In genomic region chr17:70552230-70552981, GRCh38 we compare ENCODE assay signal across 9 cellular contexts.
DNase-seq lines count a peak whose midpoint lies in the region; ATAC-seq and TF ChIP-seq lines count a peak whose summit lies in the region.
"Had no signal": no experiment of that assay in that cellular context is flagged by ENCODE, and none has a peak within 500 bp of the region (broad histone marks: within the 10 kb centered on the region; RNA-seq: fewer than 3 reads in every experiment).

No MANE protein-coding gene starts in this region.

- H2BK5ac ChIP-seq in IMR-90 (ENCODE audit: low read depth, low read length, poor library complexity, severe bottlenecking): no peak overlapping the region
- no peak overlapping the region for H2BK5ac ChIP-seq in mesenchymal stem cell (ENCODE audit: low read depth, low read length, poor library complexity, severe bottlenecking)

- peak; percentile 60 for TF ChIP-seq RAD21 in IMR-90 (IDR thresholded peaks at IDR 0.05; ENCODE audit: low read length)

- TF ChIP-seq POLR2A in IMR-90 (IDR thresholded peaks at IDR 0.05; ENCODE audit: low read depth, low read length): no peak

- dilution Hi-C loops in IMR-90 (cut with HindIII; ENCODE audit: low sequenced_read_pairs, unreplicated experiment): no loop called here

- no peaks in the 10 kb centered on the region for H3K9me3 ChIP-seq in IMR-90 (ENCODE audit: control insufficient read depth, insufficient read depth, low read length)
- no peaks in the 10 kb centered on the region for H3K9me3 ChIP-seq in OCI-LY7 (ENCODE audit: low read length)
- H3K9me3 ChIP-seq in mesenchymal stem cell (ENCODE audit: control insufficient read depth, low read length): no peaks in the 10 kb centered on the region

- H4K8ac ChIP-seq in IMR-90 (ENCODE audit: low read depth in 2 of 2, low read length in 2 of 2): no peak overlapping the region
- H4K8ac ChIP-seq in mesenchymal stem cell (ENCODE audit: low read length): no peak overlapping the region

- BruUV-seq in IMR-90 (replicated peaks; lab: Mats Ljungman, UMichigan) (no TSS peak), OCI-LY7 (replicated peaks; lab: Mats Ljungman, UMichigan) (no TSS peak)

- H2BK120ac ChIP-seq in IMR-90 (ENCODE audit: low read depth, low read length): no peak overlapping the region
- no peak overlapping the region for H2BK120ac ChIP-seq in mesenchymal stem cell (ENCODE audit: low read depth, low read length)

- intact Hi-C loops in IMR-90 (cut with micrococcal nuclease): loop anchor here (10.0 kb wide), 4 partner anchors 378 to 1028 kb away; no protein-coding TSS in a partner anchor
- intact Hi-C loops in OCI-LY7 (cut with micrococcal nuclease; ENCODE audit: unreplicated experiment): loop anchor here (5.0 kb wide), 4 partner anchors 415 to 1025 kb away; no protein-coding TSS in a partner anchor
- intact Hi-C loops in dorsolateral prefrontal cortex (cut with DNase I): loop anchor here (5.0 to 10.0 kb wide), 5 partner anchors 52 to 388 kb away; partner anchors contain the start of gene KCNJ2 (in 2 of the 2)
- intact Hi-C loops in activated naive CD4-positive, alpha-beta T cell treated with anti-CD3 and anti-CD28 coated beads for 36 hours (cut with micrococcal nuclease): loop anchor here (5.0 kb wide), 4 partner anchors 385 to 1025 kb away; partner anchors contain the start of gene KCNJ2

- H3K18ac ChIP-seq in IMR-90 (ENCODE audit: low read depth, low read length) (no peak overlapping the region), mesenchymal stem cell (ENCODE audit: low read depth in 1 of 2, low read length in 2 of 2) (no peak overlapping the region)

- H2AFZ ChIP-seq in IMR-90 (replicated peaks; ENCODE audit: low read length, poor library complexity) (no peak overlapping the region), OCI-LY7 (ENCODE audit: low read length) (no peak overlapping the region), mesenchymal stem cell (ENCODE audit: low read depth, low read length) (no peak overlapping the region)

- H3K27ac Mint-ChIP-seq in stimulated activated naive CD8-positive, alpha-beta T cell treated with anti-CD3 and anti-CD28 coated beads, Interleukin-15, amount 100 ng/mL, for 72 hours: no peak overlapping the region
- no peak overlapping the region for H3K27ac Mint-ChIP-seq in activated naive CD4-positive, alpha-beta T cell treated with anti-CD3 and anti-CD28 coated beads for 36 hours

- no peak overlapping the region for H2AK5ac ChIP-seq in IMR-90 (ENCODE audit: low read depth, low read length)
- H2AK5ac ChIP-seq in mesenchymal stem cell (ENCODE audit: low read length, severe bottlenecking): no peak overlapping the region

- H3K27ac ChIP-seq in IMR-90 (ENCODE audit: insufficient read depth, low read length): no peak overlapping the region
- no peak overlapping the region for H3K27ac ChIP-seq in OCI-LY7 (ENCODE audit: low read depth, low read length, poor library complexity, severe bottlenecking)
- H3K27ac ChIP-seq in dorsolateral prefrontal cortex: peak overlapping the region in 57 of 59 donors; percentile 9 to 93 (median 80)
- H3K27ac ChIP-seq in mesenchymal stem cell (ENCODE audit: low read length, poor library complexity, severe bottlenecking): no peak overlapping the region
- H3K27ac ChIP-seq: skin epidermis had no signal

- H3K79me2 ChIP-seq in OCI-LY7 (ENCODE audit: insufficient read depth, low read depth, low read length): no peaks in the 10 kb centered on the region

- H2BK15ac ChIP-seq in IMR-90 (ENCODE audit: low read depth, low read length): no peak overlapping the region
- no peak overlapping the region for H2BK15ac ChIP-seq in mesenchymal stem cell (ENCODE audit: low read depth, poor library complexity, severe bottlenecking)

- no peaks in the 10 kb centered on the region for H3K9me2 ChIP-seq in OCI-LY7 (ENCODE audit: insufficient read depth, low read length)

- H3K4me3 ChIP-seq in IMR-90 (ENCODE audit: insufficient read depth, low read depth, low read length) (no peak overlapping the region), OCI-LY7 (ENCODE audit: low read depth, low read length, poor library complexity, severe bottlenecking) (no peak overlapping the region), dorsolateral prefrontal cortex (peak overlapping the region in 26 of 59 donors; percentile 3 to 50 (median 26)), mesenchymal stem cell (ENCODE audit: insufficient read depth in 1 of 2, low read depth in 1 of 2, low read length in 2 of 2) (no peak overlapping the region)
- H3K4me3 ChIP-seq: skin epidermis had no signal

- H4K91ac ChIP-seq in IMR-90 (ENCODE audit: insufficient read depth, low read depth, low read length) (no peak overlapping the region), mesenchymal stem cell (ENCODE audit: low read length) (no peak overlapping the region)

- H3K56ac ChIP-seq in IMR-90 (ENCODE audit: extremely low read depth, insufficient read depth, low read length): no peak overlapping the region

- no peaks in the 10 kb centered on the region for H3K36me3 Mint-ChIP-seq in activated naive CD4-positive, alpha-beta T cell treated with anti-CD3 and anti-CD28 coated beads for 36 hours (ENCODE audit: low read depth)

- H3K4ac ChIP-seq in IMR-90 (ENCODE audit: low read depth, low read length) (no peak overlapping the region), mesenchymal stem cell (ENCODE audit: low read depth in 1 of 2, low read length in 2 of 2) (no peak overlapping the region)

- no peaks in the 10 kb centered on the region for H3K9me1 ChIP-seq in IMR-90 (ENCODE audit: insufficient read depth, low read length)

- no peaks in the 10 kb centered on the region for H3K27me3 ChIP-seq in IMR-90 (ENCODE audit: control insufficient read depth, insufficient read depth, low read length)
- H3K27me3 ChIP-seq in dorsolateral prefrontal cortex: no peaks in the 10 kb centered on the region
- no peaks in the 10 kb centered on the region for H3K27me3 ChIP-seq in mesenchymal stem cell (ENCODE audit: control insufficient read depth in 1 of 2, insufficient read depth in 1 of 2, low read length in 2 of 2)

- no peak overlapping the region for H2BK12ac ChIP-seq in mesenchymal stem cell (ENCODE audit: low read length in 2 of 2)

- TF ChIP-seq CTCF in IMR-90 (conservative IDR thresholded peaks at IDR 0.05; ENCODE audit: low read depth, low read length) (peak; percentile 59), OCI-LY7 (conservative IDR thresholded peaks at IDR 0.05; ENCODE audit: low read length) (peak; percentile 87), dorsolateral prefrontal cortex (IDR thresholded peaks at IDR 0.05 in 54 of 56, conservative IDR thresholded peaks at IDR 0.05 in 2 of 56; ENCODE audit: low read depth in 1 of 56, partially characterized antibody in 56 of 56) (peak; percentile 66 to 90 (median 79))

- H3K23ac ChIP-seq in IMR-90 (ENCODE audit: low read depth, low read length): no peak overlapping the region
- no peak overlapping the region for H3K23ac ChIP-seq in mesenchymal stem cell (ENCODE audit: low read length in 2 of 2)

- H3K9me3 Mint-ChIP-seq in stimulated activated naive CD8-positive, alpha-beta T cell treated with anti-CD3 and anti-CD28 coated beads, Interleukin-15, amount 100 ng/mL, for 72 hours: peaks cover 0 to 8% of the 10 kb centered on the region in 2 donors
- no peaks in the 10 kb centered on the region for H3K9me3 Mint-ChIP-seq in activated naive CD4-positive, alpha-beta T cell treated with anti-CD3 and anti-CD28 coated beads for 36 hours

- POLR2A ChIA-PET in IMR-90 (lab: Charles Lee; ENCODE audit: unreplicated experiment) (interaction anchor here (0.6 to 0.7 kb wide), 2 partner anchors 63 to 1023 kb away, joined by 6 to 10 read pairs; no protein-coding TSS in a partner anchor), OCI-LY7 (lab: Charles Lee) (interaction anchor here (0.6 to 1.1 kb wide), 7 partner anchors 41 to 1050 kb away, joined by 3 to 6 read pairs (median 3); no protein-coding TSS in a partner anchor)

- no peak overlapping the region for H3K9ac ChIP-seq in IMR-90 (ENCODE audit: low read depth, low read length)
- no peak overlapping the region for H3K9ac ChIP-seq in mesenchymal stem cell (ENCODE audit: low read length)

- H3K4me3 Mint-ChIP-seq in stimulated activated naive CD8-positive, alpha-beta T cell treated with anti-CD3 and anti-CD28 coated beads, Interleukin-15, amount 100 ng/mL, for 72 hours: no peak overlapping the region
- no peak overlapping the region for H3K4me3 Mint-ChIP-seq in activated naive CD4-positive, alpha-beta T cell treated with anti-CD3 and anti-CD28 coated beads for 36 hours

- H3K14ac ChIP-seq in IMR-90 (replicated peaks; ENCODE audit: low read depth, low read length): no peak overlapping the region
- no peak overlapping the region for H3K14ac ChIP-seq in mesenchymal stem cell (ENCODE audit: low read length in 2 of 2)

- DNase-seq in DMS114 treated with DMSO at 0.1 percent for 48 hours (lab: John Stamatoyannopoulos, UW; ENCODE audit: unreplicated experiment) (peak; percentile 5), IMR-90 (peak; percentile 49), OCI-LY7 (ENCODE audit: low spot score) (peak; percentile 69), dorsolateral prefrontal cortex (no peak), mesenchymal stem cell (peak; percentile 41)
- no peak for DNase-seq in stimulated activated naive CD8-positive, alpha-beta T cell treated with anti-CD3 and anti-CD28 coated beads, Interleukin-15, amount 100 ng/mL, for 72 hours
- DNase-seq in activated naive CD4-positive, alpha-beta T cell treated with anti-CD3 and anti-CD28 coated beads for 36 hours: no peak

- whole genome bisulfite sequencing in IMR-90 (ENCODE audit: extremely low coverage in 2 of 2, insufficient read length in 1 of 2), 2 experiments: no CpG with 5 or more reads among the region's 8 CpGs
- WGBS in mesenchymal stem cell: 52% methylated on average over 3 of the region's 8 CpGs

- H3K27me3 Mint-ChIP-seq in stimulated activated naive CD8-positive, alpha-beta T cell treated with anti-CD3 and anti-CD28 coated beads, Interleukin-15, amount 100 ng/mL, for 72 hours: peaks cover 7% of the 10 kb centered on the region
- no peaks in the 10 kb centered on the region for H3K27me3 Mint-ChIP-seq in activated naive CD4-positive, alpha-beta T cell treated with anti-CD3 and anti-CD28 coated beads for 36 hours (ENCODE audit: low read depth)

- H4K20me1 ChIP-seq in IMR-90 (ENCODE audit: insufficient read depth, low read length) (no peaks in the 10 kb centered on the region), OCI-LY7 (ENCODE audit: insufficient read depth, low read length) (no peaks in the 10 kb centered on the region)

- H3K79me1 ChIP-seq in IMR-90 (ENCODE audit: low read depth in 1 of 2, low read length in 2 of 2): no peaks in the 10 kb centered on the region
- H3K79me1 ChIP-seq in mesenchymal stem cell (replicated peaks; ENCODE audit: low read length, poor library complexity, severe bottlenecking): no peaks in the 10 kb centered on the region

- H3K4me1 ChIP-seq in IMR-90 (ENCODE audit: control insufficient read depth, insufficient read depth, low read length) (no peaks in the 10 kb centered on the region; the same call in 1 of the 2 replicates), OCI-LY7 (ENCODE audit: insufficient read depth, low read length, poor library complexity, severe bottlenecking) (no peaks in the 10 kb centered on the region), mesenchymal stem cell (ENCODE audit: control insufficient read depth, insufficient read depth, low read depth, low read length) (no peaks in the 10 kb centered on the region)

- H2AK9ac ChIP-seq in IMR-90 (replicated peaks; ENCODE audit: low read depth, low read length, poor library complexity): no peak overlapping the region

- in situ Hi-C loops in IMR-90 (cut with MboI; ENCODE audit: low sequenced_read_pairs): loop anchor here (10.0 kb wide), 3 partner anchors 388 to 1028 kb away; partner anchors contain the start of gene KCNJ2

- no peak overlapping the region for H4K5ac ChIP-seq in IMR-90 (ENCODE audit: low read depth, low read length)

- ATAC-seq in IMR-90 (ENCODE audit: low read depth): peak; percentile 76
- no peak for ATAC-seq in stimulated activated naive CD8-positive, alpha-beta T cell treated with anti-CD3 and anti-CD28 coated beads, Interleukin-15, amount 100 ng/mL, for 72 hours
- no peak for ATAC-seq in HG03520 (IDR thresholded peaks at IDR 0.05; ENCODE audit: unreplicated experiment)

- H3K36me3 ChIP-seq in IMR-90 (ENCODE audit: control insufficient read depth, insufficient read depth, low read length) (no peaks in the 10 kb centered on the region), OCI-LY7 (ENCODE audit: insufficient read depth, low read length) (no peaks in the 10 kb centered on the region), mesenchymal stem cell (ENCODE audit: control insufficient read depth in 1 of 2, insufficient read depth in 2 of 2, low read depth in 1 of 2, low read length in 2 of 2) (no peaks in the 10 kb centered on the region)

- H3K4me1 Mint-ChIP-seq in stimulated activated naive CD8-positive, alpha-beta T cell treated with anti-CD3 and anti-CD28 coated beads, Interleukin-15, amount 100 ng/mL, for 72 hours: no peaks in the 10 kb centered on the region
- no peaks in the 10 kb centered on the region for H3K4me1 Mint-ChIP-seq in activated naive CD4-positive, alpha-beta T cell treated with anti-CD3 and anti-CD28 coated beads for 36 hours (ENCODE audit: low read depth)

- H3K4me2 ChIP-seq in IMR-90 (ENCODE audit: low read depth, low read length): no peak overlapping the region
- no peak overlapping the region for H3K4me2 ChIP-seq in OCI-LY7 (ENCODE audit: low read length)
- no peak overlapping the region for H3K4me2 ChIP-seq in mesenchymal stem cell (ENCODE audit: low read length, poor library complexity, severe bottlenecking)

- H2BK20ac ChIP-seq in IMR-90 (ENCODE audit: low read depth, low read length): no peak overlapping the region

- CTCF ChIA-PET in IMR-90 (lab: Yijun Ruan, JAX): interaction anchor here (0.6 to 2.0 kb wide), 17 partner anchors 19 to 1773 kb away, joined by 3 to 8 read pairs (median 3); partner anchors contain the start of gene MAP2K6
- CTCF ChIA-PET in OCI-LY7 (lab: Charles Lee; ENCODE audit: unreplicated experiment): no interaction called here
- CTCF ChIA-PET in activated naive CD4-positive, alpha-beta T cell treated with anti-CD3 and anti-CD28 coated beads for 36 hours (lab: Charles Lee): interaction anchor here (0.6 to 1.8 kb wide), 12 partner anchors 11 to 1365 kb away, joined by 3 to 5 read pairs (median 4); no protein-coding TSS in a partner anchor

Comparison
In these comparisons a context has a peak if more than half of its experiments do, and no peak if none do; other contexts are left out.
1. DNase-seq: peak in DMS114 treated with DMSO at 0.1 percent for 48 hours (single experiment), IMR-90 (single experiment), OCI-LY7 (single experiment) and mesenchymal stem cell (single experiment); none in dorsolateral prefrontal cortex (0 of 10), stimulated activated naive CD8-positive, alpha-beta T cell treated with anti-CD3 and anti-CD28 coated beads, Interleukin-15, amount 100 ng/mL, for 72 hours (0 of 2) and activated naive CD4-positive, alpha-beta T cell treated with anti-CD3 and anti-CD28 coated beads for 36 hours (single experiment).
2. H3K27ac ChIP-seq: peak in dorsolateral prefrontal cortex (57 of 59); none in IMR-90 (single experiment), OCI-LY7 (single experiment) and mesenchymal stem cell (single experiment).
3. Peak in every context shown above with its lines, with median percentiles within 50 percentile points of each other: CTCF ChIP-seq.